Comparison of ENCODE assay signal across 15 cellular contexts in the genomic region with DNA sequence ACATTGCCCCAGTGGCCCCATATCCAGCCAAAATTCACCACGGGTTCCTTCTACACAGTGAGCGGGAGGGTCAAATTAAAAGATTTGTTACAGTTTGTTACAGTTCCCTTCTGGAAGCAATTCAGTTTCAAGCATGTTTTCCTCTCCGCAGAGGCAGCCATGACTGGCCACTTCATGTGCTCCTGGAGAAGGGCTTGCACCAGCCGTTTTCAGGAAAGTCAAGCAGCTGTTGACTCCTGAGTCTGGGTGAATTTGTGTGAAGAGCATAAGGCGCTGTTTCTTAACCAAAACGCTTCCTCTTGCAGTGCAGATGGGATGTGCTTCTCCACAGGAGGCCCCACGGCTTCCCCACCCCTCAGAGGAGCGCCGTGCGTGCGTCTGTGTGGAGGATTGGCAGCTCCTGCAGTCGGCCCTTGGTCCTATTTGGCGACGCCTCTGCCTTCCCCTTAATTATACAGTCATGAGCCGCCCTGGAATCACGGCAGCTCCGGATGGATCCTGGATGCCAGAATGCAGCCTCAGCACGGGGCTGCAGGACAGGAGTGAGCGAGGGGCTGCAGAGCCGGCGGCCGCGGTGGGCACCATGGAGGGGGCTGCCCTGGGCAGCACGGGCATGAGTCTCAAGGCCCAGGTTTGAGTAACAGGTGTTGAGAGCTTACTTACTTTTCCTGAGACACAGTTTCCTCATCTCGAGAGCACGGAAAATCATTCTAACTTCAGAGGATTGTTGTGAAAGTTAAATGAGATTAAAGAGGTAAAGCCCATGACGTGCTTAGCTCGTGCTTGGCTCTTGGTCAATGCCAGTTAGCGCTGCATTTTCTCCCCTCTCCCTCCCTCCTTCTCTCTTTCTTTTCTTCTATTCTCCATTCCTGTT. TPM values are rescaled to one million over a fixed set of nuclear protein-coding genes. Genes with fewer than 3 reads are reported as not detected.
DNase-seq lines count a peak whose midpoint lies in the region; ATAC-seq lines count a peak whose summit lies in the region.
"Had no signal": no experiment of that assay in that cellular context is flagged by ENCODE, and none has a peak within 500 bp of the region (broad histone marks: within the 10 kb centered on the region; RNA-seq: fewer than 3 reads in every experiment).

No MANE protein-coding gene starts in this region.

- no peak overlapping the region for H2BK15ac ChIP-seq in neuronal stem cell (ENCODE audit: low read length)

- H3K4me1 ChIP-seq in iPS-20b (ENCODE audit: insufficient read depth, low read length) (peaks cover 4% of the 10 kb centered on the region; the same call in 1 of the 2 replicates), neuronal stem cell (ENCODE audit: control insufficient read depth in 2 of 2, insufficient read depth in 1 of 2, low read depth in 1 of 2, low read length in 2 of 2) (peaks cover 5 to 6% of the 10 kb centered on the region in 2 donors)
- H3K4me1 ChIP-seq: breast epithelium, left ventricle myocardium inferior had no signal

- no peak overlapping the region for H2AK5ac ChIP-seq in neuronal stem cell (ENCODE audit: low read depth, low read length)

- peak overlapping the region; percentile 70 for H2AFZ ChIP-seq in neuronal stem cell (ENCODE audit: low read length)

- H3K9ac ChIP-seq in iPS-20b (ENCODE audit: low read depth, low read length) (no peak overlapping the region), neuronal stem cell (ENCODE audit: low read depth, low read length, poor library complexity) (no peak overlapping the region)
- H3K9ac ChIP-seq: KMS-11 had no signal

- no peak overlapping the region for H3K27ac ChIP-seq in iPS-20b (ENCODE audit: low read length)
- no peak overlapping the region for H3K27ac ChIP-seq in neuronal stem cell (replicated peaks; ENCODE audit: low read length)
- H3K27ac ChIP-seq: KMS-11, left ventricle myocardium inferior, WERI-Rb-1 had no signal

- no peak overlapping the region for H3K4ac ChIP-seq in neuronal stem cell (ENCODE audit: low read length)

- no peaks in the 10 kb centered on the region for H3K36me3 ChIP-seq in iPS-20b (ENCODE audit: insufficient read depth, low read depth, low read length)
- no peaks in the 10 kb centered on the region for H3K36me3 ChIP-seq in neuronal stem cell (replicated peaks in 1 of 2; ENCODE audit: control insufficient read depth in 2 of 2, insufficient read depth in 2 of 2, low read length in 2 of 2)
- H3K36me3 ChIP-seq: breast epithelium, left ventricle myocardium inferior, WERI-Rb-1 had no signal

- H3K14ac ChIP-seq in neuronal stem cell (ENCODE audit: low read length) = no peak overlapping the region

- H4K8ac ChIP-seq in neuronal stem cell (ENCODE audit: low read depth, low read length) = no peak overlapping the region

- H3K18ac ChIP-seq in neuronal stem cell (ENCODE audit: low read length) = peak overlapping the region; percentile 66

- DNase-seq in COLO668 (lab: John Stamatoyannopoulos, UW; ENCODE audit: unreplicated experiment) = peak; percentile 35
- DNase-seq in NCI-H2227 treated with DMSO at 0.1 percent for 48 hours (lab: John Stamatoyannopoulos, UW) = peak; percentile 57
- DNase-seq in neuronal stem cell (ENCODE audit: low spot score) = peak; percentile 12
- DNase-seq in COR-L47 (lab: John Stamatoyannopoulos, UW) = no peak
- DNase-seq: activated naive CD4-positive, alpha-beta T cell treated with anti-CD3 and anti-CD28 coated beads for 36 hours; left ventricle myocardium inferior; NCI-H2029 treated with DMSO at 0.1 percent for 48 hours; WERI-Rb-1 had no signal

- ATAC-seq in HG03139 (IDR thresholded peaks at IDR 0.05; ENCODE audit: unreplicated experiment) (no peak), GM21723 (IDR thresholded peaks at IDR 0.05; ENCODE audit: unreplicated experiment) (no peak), HG02970 (IDR thresholded peaks at IDR 0.05; ENCODE audit: low FRiP score, unreplicated experiment) (no peak)
- ATAC-seq: GM12878 had no signal

- H2BK120ac ChIP-seq in neuronal stem cell (ENCODE audit: low read depth, low read length) = no peak overlapping the region

- no peak overlapping the region for H2BK5ac ChIP-seq in neuronal stem cell (ENCODE audit: low read length)

- H3K9me3 ChIP-seq in iPS-20b (ENCODE audit: insufficient read depth, low read depth, low read length) (no peaks in the 10 kb centered on the region), neuronal stem cell (replicated peaks in 1 of 2; ENCODE audit: control insufficient read depth in 2 of 2, insufficient read depth in 1 of 2, low read depth in 1 of 2, low read length in 2 of 2) (peaks cover 0 to 2% of the 10 kb centered on the region in 2 donors)
- H3K9me3 ChIP-seq: breast epithelium, left ventricle myocardium inferior had no signal

- H3K27me3 ChIP-seq in iPS-20b (ENCODE audit: insufficient read depth, low read length) (peaks cover 70% of the 10 kb centered on the region), neuronal stem cell (ENCODE audit: control insufficient read depth in 3 of 3, insufficient read depth in 3 of 3, low read depth in 1 of 3, low read length in 3 of 3) (no peaks in the 10 kb centered on the region)

- no peak overlapping the region for H4K91ac ChIP-seq in neuronal stem cell (ENCODE audit: low read depth, low read length, poor library complexity)

- H3K4me3 ChIP-seq in iPS-20b (ENCODE audit: low read length) (peak overlapping the region; percentile 37; the same call in 1 of the 2 replicates), neuronal stem cell (ENCODE audit: low read length in 2 of 2) (no peak overlapping the region)
- H3K4me3 ChIP-seq: GM12878, left ventricle myocardium inferior had no signal

- H2BK12ac ChIP-seq in neuronal stem cell (ENCODE audit: low read length) = no peak overlapping the region

- WGBS in neuronal stem cell (ENCODE audit: extremely low coverage in 2 of 2, insufficient read length in 2 of 2, insufficient replicate concordance in 1 of 2), 2 donors = no CpG with 5 or more reads among the region's 29 CpGs

- H3K23ac ChIP-seq in neuronal stem cell (ENCODE audit: low read depth, low read length, poor library complexity) = no peak overlapping the region

- H3K79me1 ChIP-seq in neuronal stem cell (ENCODE audit: low read depth, low read length) = no peaks in the 10 kb centered on the region

- no peak overlapping the region for H3K4me2 ChIP-seq in neuronal stem cell (ENCODE audit: insufficient read depth, low read length, poor library complexity, severe bottlenecking)
- H3K4me2 ChIP-seq: KMS-11 had no signal

RNA-seq across cellular contexts. Expression of gene B3GAT1, which starts 54.2 kb away (rescaled TPM):
- 27.4 TPM for polyA plus RNA-seq in neuronal stem cell (2013, experiment 1 of 2)
- 27.2 TPM for polyA plus RNA-seq in neuronal stem cell (2013, experiment 2 of 2)
- polyA plus RNA-seq: GM12878 had no signal
